In genomic region chr17:46026045-46026814, GRCh38 we compare ENCODE assay signal across 11 cellular contexts. TPM values are rescaled to one million over a fixed set of nuclear protein-coding genes. Genes with fewer than 3 reads are reported as not detected.
DNase-seq lines count a peak whose midpoint lies in the region; ATAC-seq and TF ChIP-seq lines count a peak whose summit lies in the region.
"Had no signal": no experiment of that assay in that cellular context is flagged by ENCODE, and none has a peak within 500 bp of the region (broad histone marks: within the 10 kb centered on the region; RNA-seq: fewer than 3 reads in every experiment).

No MANE protein-coding gene starts in this region.

- no peak overlapping the region; the same call in 1 of the 2 replicates for H3K9ac ChIP-seq in OCI-LY1 (ENCODE audit: low read length)

- no peaks in the 10 kb centered on the region for H3K27me3 ChIP-seq in CD4-positive, alpha-beta memory T cell (ENCODE audit: insufficient read depth, low read length)
- no peaks in the 10 kb centered on the region for H3K27me3 ChIP-seq in OCI-LY1 (ENCODE audit: insufficient read depth, low read length)
- H3K27me3 ChIP-seq in neutrophil: no peaks in the 10 kb centered on the region
- H3K27me3 ChIP-seq in foreskin keratinocyte: no peaks in the 10 kb centered on the region

- DNase-seq in CD4-positive, alpha-beta memory T cell: no peak
- DNase-seq in glutamatergic neuron: no peak
- no peak for DNase-seq in foreskin keratinocyte
- DNase-seq in HUDEP-2 (lab: John Stamatoyannopoulos, UW; ENCODE audit: unreplicated experiment in 76 of 76): no peak
- no peak for DNase-seq in NCI-H1436 (lab: John Stamatoyannopoulos, UW)
- DNase-seq: NCI-H69, T-helper 1 cell had no signal

- TF ChIP-seq CTCF in OCI-LY1 (IDR thresholded peaks at IDR 0.05; ENCODE audit: low read length) (no peak), glutamatergic neuron (IDR thresholded peaks at IDR 0.05; ENCODE audit: partially characterized antibody, unreplicated experiment) (no peak), neutrophil (IDR thresholded peaks at IDR 0.05) (no peak), foreskin keratinocyte (conservative IDR thresholded peaks at IDR 0.05) (no peak)

- H3K4me1 Mint-ChIP-seq in CD4-positive, alpha-beta memory T cell: peaks cover 11 to 26% (median 15%) of the 10 kb centered on the region in 4 donors
- H3K4me1 Mint-ChIP-seq in glutamatergic neuron (ENCODE audit: low read depth, unreplicated experiment): peaks cover 48% of the 10 kb centered on the region

- CTCF ChIA-PET in CD4-positive, alpha-beta memory T cell (lab: Charles Lee; ENCODE audit: partially characterized antibody): interaction anchor here (0.6 to 1.0 kb wide), 2 partner anchors 18 to 186 kb away, joined by 3 read pairs; no protein-coding TSS in a partner anchor

- no peaks in the 10 kb centered on the region for H3F3A ChIP-seq in OCI-LY1 (ENCODE audit: insufficient read depth, low read length)

- H3K36me3 Mint-ChIP-seq in CD4-positive, alpha-beta memory T cell: peaks cover 13 to 39% of the 10 kb centered on the region in 2 donors
- no peaks in the 10 kb centered on the region for H3K36me3 Mint-ChIP-seq in glutamatergic neuron (ENCODE audit: unreplicated experiment)

- no peaks in the 10 kb centered on the region for H3K27me3 Mint-ChIP-seq in CD4-positive, alpha-beta memory T cell
- H3K27me3 Mint-ChIP-seq in glutamatergic neuron (ENCODE audit: unreplicated experiment): peaks cover 16% of the 10 kb centered on the region

- intact Hi-C loops in CD4-positive, alpha-beta memory T cell (cut with micrococcal nuclease): no loop called here

- H3K9me3 Mint-ChIP-seq in CD4-positive, alpha-beta memory T cell: peaks cover 0 to 3% (median 0%) of the 10 kb centered on the region in 8 donors
- H3K9me3 Mint-ChIP-seq in glutamatergic neuron (ENCODE audit: unreplicated experiment): peaks cover 16% of the 10 kb centered on the region

- peaks cover 14% of the 10 kb centered on the region for H3K4me1 ChIP-seq in CD4-positive, alpha-beta memory T cell (ENCODE audit: insufficient read depth, low read length)
- H3K4me1 ChIP-seq in OCI-LY1 (ENCODE audit: insufficient read depth, low read length, severe bottlenecking) (peaks cover 34% of the 10 kb centered on the region), neutrophil (ENCODE audit: control insufficient read depth in 1 of 2, insufficient read depth in 1 of 2, low read depth in 1 of 2, low read length in 1 of 2) (peaks cover 22 to 26% of the 10 kb centered on the region in 2 experiments), foreskin keratinocyte (no peaks in the 10 kb centered on the region)

- no peak overlapping the region for H3K4me3 ChIP-seq in CD4-positive, alpha-beta memory T cell (ENCODE audit: low read length in 2 of 2)
- H3K4me3 ChIP-seq in OCI-LY1 (ENCODE audit: low read depth, low read length, poor library complexity, severe bottlenecking): no peak overlapping the region
- no peak overlapping the region for H3K4me3 ChIP-seq in neutrophil (ENCODE audit: low read depth in 1 of 2, low read length in 1 of 2)

- no peak overlapping the region for H2AFZ ChIP-seq in OCI-LY1 (ENCODE audit: low read length)

- H3K9me2 ChIP-seq in OCI-LY1 (ENCODE audit: low read depth, low read length): no peaks in the 10 kb centered on the region

- H3K9me3 ChIP-seq in CD4-positive, alpha-beta memory T cell (ENCODE audit: control insufficient read depth in 1 of 2, low read length in 2 of 2): no peaks in the 10 kb centered on the region
- H3K9me3 ChIP-seq in OCI-LY1 (ENCODE audit: low read length): no peaks in the 10 kb centered on the region
- H3K9me3 ChIP-seq in neutrophil: no peaks in the 10 kb centered on the region

- H3K27ac Mint-ChIP-seq in CD4-positive, alpha-beta memory T cell: peak overlapping the region in 6 of 7 donors; percentile 48 to 87 (median 70)
- H3K27ac Mint-ChIP-seq in glutamatergic neuron (ENCODE audit: unreplicated experiment): peak overlapping the region; percentile 48

- ATAC-seq in foreskin keratinocyte: no peak
- no peak for ATAC-seq in GM18519 (IDR thresholded peaks at IDR 0.05; ENCODE audit: low FRiP score, unreplicated experiment)

- peak overlapping the region in 1 of 8 donors; percentile 12 for H3K4me3 Mint-ChIP-seq in CD4-positive, alpha-beta memory T cell
- H3K4me3 Mint-ChIP-seq in glutamatergic neuron (ENCODE audit: unreplicated experiment): peak overlapping the region; percentile 1

- POLR2A ChIA-PET in CD4-positive, alpha-beta memory T cell (lab: Charles Lee; ENCODE audit: partially characterized antibody): no interaction called here

- H3K36me3 ChIP-seq in CD4-positive, alpha-beta memory T cell (ENCODE audit: insufficient read depth, low read length): peaks cover 26% of the 10 kb centered on the region
- H3K36me3 ChIP-seq in OCI-LY1 (ENCODE audit: insufficient read depth, low read length) (peaks cover 47% of the 10 kb centered on the region), neutrophil (peaks cover 29% of the 10 kb centered on the region)

- H4K20me1 ChIP-seq in OCI-LY1 (ENCODE audit: insufficient read depth, low read length): no peaks in the 10 kb centered on the region

- no peak overlapping the region for H3K4me2 ChIP-seq in OCI-LY1 (ENCODE audit: low read length)

- H3K79me2 ChIP-seq in OCI-LY1 (ENCODE audit: insufficient read depth, low read length): no peaks in the 10 kb centered on the region

- no peak overlapping the region for H3K27ac ChIP-seq in CD4-positive, alpha-beta memory T cell (ENCODE audit: low read depth, low read length)
- H3K27ac ChIP-seq in OCI-LY1 (ENCODE audit: low read depth, low read length, poor library complexity, severe bottlenecking) (peak overlapping the region; percentile 70), neutrophil (peak overlapping the region; percentile 73), foreskin keratinocyte (no peak overlapping the region)

RNA-seq across cellular contexts. Expression of gene STH, which starts 27.2 kb away (rescaled TPM):
- not detected for total RNA-seq in CD4-positive, alpha-beta memory T cell
- not detected for polyA plus RNA-seq in CD4-positive, alpha-beta memory T cell
- total RNA-seq in glutamatergic neuron (ENCODE audit: unreplicated experiment): 4.1 TPM
- total RNA-seq in foreskin keratinocyte: not detected in 2 replicates
- polyA plus RNA-seq in foreskin keratinocyte: not detected in 2 replicates
- total RNA-seq: renal cortical epithelial cell had no signal

Comparison
In these comparisons a context has a peak if more than half of its experiments do, and no peak if none do; other contexts are left out.
1. H3K27ac ChIP-seq: peak in OCI-LY1 (single experiment) and neutrophil (single experiment); none in CD4-positive, alpha-beta memory T cell (single experiment) and foreskin keratinocyte (single experiment).